In the genomic region with DNA sequence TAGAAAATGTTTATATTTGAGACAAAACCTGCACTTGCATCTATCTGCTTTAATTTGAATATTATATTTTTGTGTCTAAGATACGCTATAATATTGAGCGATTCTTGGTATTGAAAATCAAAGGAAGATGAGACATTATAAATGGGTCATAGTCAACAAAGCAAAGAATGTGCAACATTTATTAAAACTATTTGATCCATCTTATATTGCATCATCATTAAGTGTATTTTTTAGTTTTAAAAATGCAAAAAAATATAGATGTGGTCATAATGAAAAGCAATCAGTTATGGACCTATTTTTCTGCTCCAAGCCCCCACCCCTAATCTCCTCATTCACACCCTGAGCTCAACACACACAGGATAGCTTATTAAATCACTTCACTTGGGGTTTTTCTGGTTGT, we compare ENCODE assay signal across 28 cellular contexts.
"Had no signal": no experiment of that assay in that cellular context is flagged by ENCODE, and none has a peak within 500 bp of the region (broad histone marks: within the 10 kb centered on the region; RNA-seq: fewer than 3 reads in every experiment).

No MANE protein-coding gene starts in this region.

- H3K4me1 ChIP-seq: colonic mucosa, esophagus muscularis mucosa, esophagus squamous epithelium, foreskin keratinocyte, gastrocnemius medialis, gastroesophageal sphincter, heart left ventricle, heart right ventricle had no signal

- H3K27ac ChIP-seq: colonic mucosa, coronary artery, dorsolateral prefrontal cortex, epithelial cell of prostate, esophagus muscularis mucosa, esophagus squamous epithelium, foreskin keratinocyte, gastrocnemius medialis, gastroesophageal sphincter, heart left ventricle, heart right ventricle had no signal

- H3K9me3 ChIP-seq: colonic mucosa, gastrocnemius medialis had no signal

- H3K27me3 ChIP-seq: colonic mucosa, dorsolateral prefrontal cortex, esophagus muscularis mucosa, esophagus squamous epithelium, foreskin keratinocyte, gastrocnemius medialis, gastroesophageal sphincter, heart left ventricle, heart right ventricle had no signal

- ATAC-seq: effector memory CD8-positive, alpha-beta T cell; esophagus mucosa; foreskin keratinocyte; gastrocnemius medialis; gastroesophageal sphincter; heart left ventricle; heart right ventricle had no signal

- FAIRE-seq: colon, endometrium, endothelial cell of umbilical vein, frontal cortex had no signal

- H3K36me3 ChIP-seq: colonic mucosa, esophagus muscularis mucosa, esophagus squamous epithelium, gastrocnemius medialis, gastroesophageal sphincter, heart left ventricle, heart right ventricle had no signal

- DNase-seq: colonic mucosa; cortex of kidney; dermis blood vessel endothelial cell; dorsolateral prefrontal cortex; effector CD4-positive, alpha-beta T cell; effector CD8-positive, alpha-beta T cell; effector memory CD4-positive, alpha-beta T cell; effector memory CD8-positive, alpha-beta T cell; endodermal cell; erythroblast; esophagus squamous epithelium; foreskin fibroblast; foreskin keratinocyte; foreskin melanocyte; gastrocnemius medialis; glutamatergic neuron; head of caudate nucleus; heart left ventricle; heart right ventricle had no signal

- H3K4me3 ChIP-seq: colonic mucosa, coronary artery, dorsolateral prefrontal cortex, esophagus muscularis mucosa, esophagus squamous epithelium, gastrocnemius medialis, gastroesophageal sphincter, heart left ventricle, heart right ventricle had no signal
